ENCODE assay signal across 21 cellular contexts in the genomic region with DNA sequence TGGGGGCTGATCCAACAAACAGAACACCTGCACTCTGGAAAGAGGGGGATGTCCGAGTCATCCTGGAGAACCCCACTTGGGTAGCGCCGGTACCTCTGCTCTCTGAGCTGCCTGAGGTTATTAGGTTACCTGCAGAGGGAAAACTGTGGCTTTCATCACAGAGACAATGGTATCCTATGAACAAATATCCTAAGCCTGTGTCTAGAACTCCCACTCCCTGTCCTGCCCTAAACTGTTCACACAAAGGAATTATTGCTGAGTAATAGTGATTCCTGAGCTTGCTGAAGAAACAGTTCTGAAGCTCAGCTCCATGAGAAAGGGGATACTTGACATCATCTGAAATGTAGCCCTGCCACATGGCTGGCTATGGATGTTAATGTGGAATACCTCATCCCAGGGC. TPM values are rescaled to one million over a fixed set of nuclear protein-coding genes. Genes with fewer than 3 reads are reported as not detected.
DNase-seq lines count a peak whose midpoint lies in the region; ATAC-seq lines count a peak whose summit lies in the region.
"Had no signal": no experiment of that assay in that cellular context is flagged by ENCODE, and none has a peak within 500 bp of the region (broad histone marks: within the 10 kb centered on the region; RNA-seq: fewer than 3 reads in every experiment).

No MANE protein-coding gene starts in this region.

- H3K4me1 ChIP-seq in SJSA1 (replicated peaks), result peaks cover 41% of the 10 kb centered on the region
- H3K4me1 ChIP-seq: left lung, Peyer's patch had no signal

- no peaks in the 10 kb centered on the region for H3K9me3 ChIP-seq in SJSA1 (replicated peaks)
- H3K9me3 ChIP-seq: BLaER1, left lung, Peyer's patch had no signal

- DNase-seq in GM03348 (ENCODE audit: low spot score), result peak; percentile 51
- peak in 1 of 2 experiments; percentile 59 for DNase-seq in SJSA1 (ENCODE audit: low read depth in 1 of 2, low spot score in 2 of 2)
- peak; percentile 51 for DNase-seq in fibroblast of peridontal ligament (ENCODE audit: extremely low read depth)
- DNase-seq in skeletal muscle cell (ENCODE audit: low read depth), result peak; percentile 47
- DNase-seq in midbrain (lab: John Stamatoyannopoulos, UW), result no peak
- DNase-seq in activated T-cell treated with anti-CD3 and anti-CD28 coated beads, Interleukin-2, amount 50 U/mL, for 24 hours, result no peak
- DNase-seq: activated CD8-positive, alpha-beta T cell treated with anti-CD3 and anti-CD28 coated beads, Interleukin-2, amount 10 ng/mL, durations not matched to agents 7 days and 5 days; activated naive CD8-positive, alpha-beta T cell treated with anti-CD3 and anti-CD28 coated beads, Interleukin-2, amount 10 ng/mL, durations not matched to agents 7 days and 5 days; caudate nucleus; DMS 273 treated with DMSO at 0.1 percent for 48 hours; H7; left lung; NCI-H1092 treated with DMSO at 0.1 percent for 48 hours; Peyer's patch; small intestine; stimulated activated CD4-positive, alpha-beta T cell treated with anti-CD3 and anti-CD28 coated beads, Interleukin-4, amount 100 ng/mL, for 4 hours; stimulated activated CD8-positive, alpha-beta memory T cell treated with anti-CD3 and anti-CD28 coated beads, Interleukin-4, amount 100 ng/mL, for 48 hours had no signal

- H3K27ac Mint-ChIP-seq in activated T-cell treated with anti-CD3 and anti-CD28 coated beads, Interleukin-2, amount 50 U/mL, for 24 hours, result no peak overlapping the region
- H3K27ac Mint-ChIP-seq: activated CD8-positive, alpha-beta T cell treated with anti-CD3 and anti-CD28 coated beads, Interleukin-2, amount 10 ng/mL, durations not matched to agents 7 days and 5 days; activated naive CD8-positive, alpha-beta T cell treated with anti-CD3 and anti-CD28 coated beads, Interleukin-2, amount 10 ng/mL, durations not matched to agents 7 days and 5 days had no signal

- peaks cover 3% of the 10 kb centered on the region for H3K27me3 Mint-ChIP-seq in activated T-cell treated with anti-CD3 and anti-CD28 coated beads, Interleukin-2, amount 50 U/mL, for 24 hours

- H3K27ac ChIP-seq in SJSA1, result peak overlapping the region; percentile 51
- H3K27ac ChIP-seq: BLaER1, left lung, Peyer's patch had no signal

- no peak overlapping the region for H3K4me3 Mint-ChIP-seq in activated T-cell treated with anti-CD3 and anti-CD28 coated beads, Interleukin-2, amount 50 U/mL, for 24 hours
- H3K4me3 Mint-ChIP-seq: activated CD8-positive, alpha-beta T cell treated with anti-CD3 and anti-CD28 coated beads, Interleukin-2, amount 10 ng/mL, durations not matched to agents 7 days and 5 days; activated naive CD8-positive, alpha-beta T cell treated with anti-CD3 and anti-CD28 coated beads, Interleukin-2, amount 10 ng/mL, durations not matched to agents 7 days and 5 days had no signal

- ATAC-seq in activated CD4-positive, CD25-positive, alpha-beta regulatory T cell treated with anti-CD3 and anti-CD28 coated beads, Interleukin-2, amount 50 U/mL, for 24 hours, result no peak
- no peak for ATAC-seq in GM19035 (IDR thresholded peaks at IDR 0.05; ENCODE audit: unreplicated experiment)
- ATAC-seq: activated CD8-positive, alpha-beta T cell treated with anti-CD3 and anti-CD28 coated beads, Interleukin-2, amount 10 ng/mL, durations not matched to agents 7 days and 5 days; K562; left lung had no signal

- H3K27me3 ChIP-seq in SJSA1 (replicated peaks), result no peaks in the 10 kb centered on the region
- H3K27me3 ChIP-seq: BLaER1, Peyer's patch had no signal

- no peaks in the 10 kb centered on the region for H3K36me3 Mint-ChIP-seq in activated T-cell treated with anti-CD3 and anti-CD28 coated beads, Interleukin-2, amount 50 U/mL, for 24 hours (ENCODE audit: low read depth)
- H3K36me3 Mint-ChIP-seq: activated naive CD8-positive, alpha-beta T cell treated with anti-CD3 and anti-CD28 coated beads, Interleukin-2, amount 10 ng/mL, durations not matched to agents 7 days and 5 days had no signal

- H3K9me3 Mint-ChIP-seq in activated T-cell treated with anti-CD3 and anti-CD28 coated beads, Interleukin-2, amount 50 U/mL, for 24 hours, result no peaks in the 10 kb centered on the region
- H3K9me3 Mint-ChIP-seq: activated naive CD8-positive, alpha-beta T cell treated with anti-CD3 and anti-CD28 coated beads, Interleukin-2, amount 10 ng/mL, durations not matched to agents 7 days and 5 days had no signal

- H3K4me3 ChIP-seq in SJSA1 (no peak overlapping the region), skeletal muscle cell (ENCODE audit: low read depth, low read length) (no peak overlapping the region)
- H3K4me3 ChIP-seq: BLaER1, K562, left lung, Peyer's patch had no signal

- H3K36me3 ChIP-seq in SJSA1, result no peaks in the 10 kb centered on the region
- H3K36me3 ChIP-seq: BLaER1, left lung, Peyer's patch had no signal

- no peaks in the 10 kb centered on the region for H3K4me1 Mint-ChIP-seq in activated T-cell treated with anti-CD3 and anti-CD28 coated beads, Interleukin-2, amount 50 U/mL, for 24 hours (ENCODE audit: low read depth)
- H3K4me1 Mint-ChIP-seq: activated naive CD8-positive, alpha-beta T cell treated with anti-CD3 and anti-CD28 coated beads, Interleukin-2, amount 10 ng/mL, durations not matched to agents 7 days and 5 days had no signal

RNA-seq across cellular contexts. Expression of a gene that starts 31.9 kb away (rescaled TPM):
- total RNA-seq in SJSA1 (2014; rRNA removed; shearing (Covaris generic)), result 18.6 and 18.8 TPM in 2 replicates
- total RNA-seq: activated CD8-positive, alpha-beta T cell treated with anti-CD3 and anti-CD28 coated beads, Interleukin-2, amount 10 ng/mL, durations not matched to agents 7 days and 5 days; activated naive CD8-positive, alpha-beta T cell treated with anti-CD3 and anti-CD28 coated beads, Interleukin-2, amount 10 ng/mL, durations not matched to agents 7 days and 5 days had no signal

Comparison
In these comparisons a context has a peak if more than half of its experiments do, and no peak if none do; other contexts are left out.
1. DNase-seq: peak in GM03348 (single experiment), fibroblast of peridontal ligament (single experiment) and skeletal muscle cell (single experiment); none in midbrain (single experiment) and activated T-cell treated with anti-CD3 and anti-CD28 coated beads, Interleukin-2, amount 50 U/mL, for 24 hours (single experiment).